ENCODE assay signal across 15 cellular contexts in genomic region chr1:68028566-68028965, GRCh38. TPM values are rescaled to one million over a fixed set of nuclear protein-coding genes. Genes with fewer than 3 reads are reported as not detected.
DNase-seq lines count a peak whose midpoint lies in the region; ATAC-seq and TF ChIP-seq lines count a peak whose summit lies in the region.
"Had no signal": no experiment of that assay in that cellular context is flagged by ENCODE, and none has a peak within 500 bp of the region (broad histone marks: within the 10 kb centered on the region; RNA-seq: fewer than 3 reads in every experiment).

No MANE protein-coding gene starts in this region.

- H4K20me1 ChIP-seq in Loucy (ENCODE audit: insufficient read depth, low read length, poor library complexity, severe bottlenecking): no peaks in the 10 kb centered on the region
- H4K20me1 ChIP-seq: BLaER1 had no signal

- H3K27ac ChIP-seq in esophagus muscularis mucosa (replicated peaks in 1 of 4): no peak overlapping the region
- no peak overlapping the region for H3K27ac ChIP-seq in spleen
- H3K27ac ChIP-seq: BLaER1, GM23248, HL-60 had no signal

- WGBS in esophagus muscularis mucosa: 88% methylated on average over 3 of the region's 3 CpGs
- 76 to 83% (median 80%) methylated on average over 3 of the region's 3 CpGs for WGBS in spleen, 5 donors

- DNase-seq in ELR (ENCODE audit: low read depth) (peak; percentile 13), esophagus muscularis mucosa (ENCODE audit: extremely low spot score) (peak; percentile 39), foreskin fibroblast (peak; percentile 30 to 56), spleen (no peak), GM19240 (ENCODE audit: insufficient read length, low spot score) (no peak)
- DNase-seq: 8988T; AML-193; Caco-2; CD8-positive, alpha-beta memory T cell; GM23248 had no signal

- no peaks in the 10 kb centered on the region for H3K9me2 ChIP-seq in Loucy (replicated peaks; ENCODE audit: low read depth, low read length)

- H3K4me3 ChIP-seq in Loucy (ENCODE audit: low read length, poor library complexity, severe bottlenecking): no peak overlapping the region
- no peak overlapping the region for H3K4me3 ChIP-seq in esophagus muscularis mucosa
- no peak overlapping the region for H3K4me3 ChIP-seq in foreskin fibroblast (ENCODE audit: low read depth in 1 of 2, low read length in 2 of 2)
- H3K4me3 ChIP-seq in spleen: no peak overlapping the region
- H3K4me3 ChIP-seq: BLaER1, GM23248 had no signal

- H3K9me3 ChIP-seq in Loucy (ENCODE audit: insufficient read depth, low read depth, low read length) (no peaks in the 10 kb centered on the region), esophagus muscularis mucosa (no peaks in the 10 kb centered on the region), spleen (no peaks in the 10 kb centered on the region)
- H3K9me3 ChIP-seq: BLaER1, Caco-2 had no signal

- no peak overlapping the region for H3K4me2 ChIP-seq in Loucy (ENCODE audit: low read depth, low read length, poor library complexity, severe bottlenecking)
- H3K4me2 ChIP-seq: BLaER1 had no signal

- no peaks in the 10 kb centered on the region for H3K36me3 ChIP-seq in Loucy (ENCODE audit: insufficient read depth, low read length)
- no peaks in the 10 kb centered on the region for H3K36me3 ChIP-seq in esophagus muscularis mucosa
- H3K36me3 ChIP-seq in spleen: no peaks in the 10 kb centered on the region
- H3K36me3 ChIP-seq: BLaER1 had no signal

- H3K79me2 ChIP-seq in Loucy (ENCODE audit: insufficient read depth, low read length): no peaks in the 10 kb centered on the region

- H3K4me1 ChIP-seq in Loucy (ENCODE audit: insufficient read depth, low read length, poor library complexity, severe bottlenecking): no peaks in the 10 kb centered on the region
- no peaks in the 10 kb centered on the region for H3K4me1 ChIP-seq in esophagus muscularis mucosa
- no peaks in the 10 kb centered on the region for H3K4me1 ChIP-seq in spleen
- H3K4me1 ChIP-seq: BLaER1, Caco-2 had no signal

- no peak overlapping the region for H2AFZ ChIP-seq in Loucy (ENCODE audit: low read length)
- H2AFZ ChIP-seq: GM23248 had no signal

- no peaks in the 10 kb centered on the region for H3F3A ChIP-seq in Loucy (ENCODE audit: low read depth)

- no peak for TF ChIP-seq EP300 in esophagus muscularis mucosa (IDR thresholded peaks at IDR 0.05)

- no peak for TF ChIP-seq POLR2A in esophagus muscularis mucosa (IDR thresholded peaks at IDR 0.05; ENCODE audit: low read depth)
- no peak for TF ChIP-seq POLR2A in spleen (IDR thresholded peaks at IDR 0.05)

- TF ChIP-seq CTCF in Loucy (conservative IDR thresholded peaks at IDR 0.05; ENCODE audit: low read length) (0 out of 2 replicates have a peak, but pooled peaks have one; percentile 16), esophagus muscularis mucosa (IDR thresholded peaks at IDR 0.05) (no peak), foreskin fibroblast (IDR thresholded peaks at IDR 0.05; ENCODE audit: low read depth, low read length) (no peak), spleen (IDR thresholded peaks at IDR 0.05 in 8 of 11, conservative IDR thresholded peaks at IDR 0.05 in 3 of 11) (no peak)

- H3K27me3 ChIP-seq in Loucy (ENCODE audit: insufficient read depth, low read length, poor library complexity, severe bottlenecking) (no peaks in the 10 kb centered on the region), esophagus muscularis mucosa (no peaks in the 10 kb centered on the region), spleen (replicated peaks in 1 of 7) (no peaks in the 10 kb centered on the region)
- H3K27me3 ChIP-seq: BLaER1 had no signal

- H3K9ac ChIP-seq in Loucy (ENCODE audit: low read depth, low read length, poor library complexity, severe bottlenecking): no peak overlapping the region
- H3K9ac ChIP-seq: BLaER1, GM23248 had no signal

- ATAC-seq in HG03460 (IDR thresholded peaks at IDR 0.05; ENCODE audit: unreplicated experiment) (no peak), HG02973 (IDR thresholded peaks at IDR 0.05; ENCODE audit: unreplicated experiment) (no peak)

- intact Hi-C loops in esophagus muscularis mucosa (cut with DNase I) (no loop called here), spleen (cut with DNase I; ENCODE audit: low total_unique reads) (no loop called here)

RNA-seq across cellular contexts. Expression of gene DIRAS3, which starts 21.9 kb away (rescaled TPM):
- total RNA-seq in esophagus muscularis mucosa (1 to 10 TPM; 1.5 to 3.3 (median 1.9) TPM), spleen (1 to 10 TPM in 6 of 7 donors, under 1 TPM in 1; 0.92 to 2.0 (median 1.4) TPM)
- polyA plus RNA-seq in spleen: 1 to 10 TPM; 1.0 to 3.0 (median 1.9) TPM
- total RNA-seq: Caco-2 had no signal
- polyA plus RNA-seq: CD8-positive, alpha-beta memory T cell had no signal

Comparison
In these comparisons a context has a peak if more than half of its experiments do, and no peak if none do; other contexts are left out.
1. DNase-seq: peak in ELR (single experiment), esophagus muscularis mucosa (single experiment) and foreskin fibroblast (2 of 2); none in spleen (single experiment) and GM19240 (single experiment).